In the genomic region with DNA sequence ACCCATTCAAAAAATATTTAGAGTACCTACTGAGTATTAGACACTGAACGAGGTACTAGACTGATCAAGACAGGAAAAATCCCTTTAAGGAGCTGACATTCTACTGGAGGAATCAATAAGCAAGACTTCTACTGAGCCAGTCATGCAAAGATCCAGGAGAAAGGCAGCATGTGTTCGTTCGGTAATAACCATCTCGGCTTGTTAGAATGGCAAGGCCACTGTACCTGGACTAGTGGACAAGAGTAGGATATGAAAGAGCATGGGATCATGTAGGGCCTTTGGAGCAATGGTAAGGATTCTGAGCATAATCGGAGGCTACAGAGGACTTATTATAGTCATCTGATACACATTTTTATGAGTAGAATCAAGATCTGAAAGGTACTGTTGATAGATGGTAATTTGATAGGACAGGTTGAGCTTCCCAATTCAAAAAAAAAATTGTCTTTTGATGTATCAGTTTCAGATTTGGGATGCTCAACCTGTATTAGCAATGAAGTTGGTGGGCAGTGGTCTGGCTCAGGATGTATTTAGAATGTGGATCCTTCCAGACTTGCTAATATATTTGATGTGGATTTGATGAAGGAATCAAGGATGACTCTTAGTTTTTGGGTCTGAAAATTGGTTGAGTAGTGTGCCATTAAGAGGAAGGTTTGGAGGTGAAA, we compare ENCODE assay signal across 8 cellular contexts. TPM values are rescaled to one million over a fixed set of nuclear protein-coding genes. Genes with fewer than 3 reads are reported as not detected.
A peak's percentile ranks its signal among the peaks of the same experiment; 100 is the strongest.
DNase-seq lines count a peak whose midpoint lies in the region; ATAC-seq, FAIRE-seq and TF ChIP-seq lines count a peak whose summit lies in the region.

No MANE protein-coding gene starts in this region.

- ATAC-seq in K562 (peak; percentile 8), HG03571 (IDR thresholded peaks at IDR 0.05; ENCODE audit: unreplicated experiment) (no peak)

- H3K27me3 ChIP-seq in MM.1S (replicated peaks; ENCODE audit: insufficient read depth, low read length) (no peaks in the 10 kb centered on the region), K562 (ENCODE audit: control insufficient read depth in 2 of 2, insufficient read depth in 2 of 2, low read length in 2 of 2) (no peaks in the 10 kb centered on the region), neutrophil (no peaks in the 10 kb centered on the region)
- no peaks in the 10 kb centered on the region for H3K27me3 ChIP-seq in effector memory CD4-positive, alpha-beta T cell (replicated peaks; ENCODE audit: control insufficient read depth, insufficient read depth, low read length, poor library complexity, severe bottlenecking)

- H4K20me1 ChIP-seq in MM.1S (ENCODE audit: insufficient read depth, low read length) (peaks cover 23% of the 10 kb centered on the region), K562 (replicated peaks; ENCODE audit: control insufficient read depth, insufficient read depth, low read length) (peaks cover 17% of the 10 kb centered on the region)

- H3K4me2 ChIP-seq in MM.1S (ENCODE audit: low read depth, low read length) (peak overlapping the region; percentile 95), K562 (ENCODE audit: insufficient read depth, low read length) (peak overlapping the region; percentile 98)

- no peaks in the 10 kb centered on the region for H3K9me2 ChIP-seq in MM.1S (replicated peaks; ENCODE audit: insufficient read depth, low read length)

- TF ChIP-seq POLR2A in K562 (conservative IDR thresholded peaks at IDR 0.05) = peak; percentile 47; the same call in 1 of the 2 replicates

- H3K9me1 ChIP-seq in K562 (ENCODE audit: control insufficient read depth, insufficient read depth, low read length) = no peaks in the 10 kb centered on the region

- TF ChIP-seq CTCF in MM.1S (IDR thresholded peaks at IDR 0.05; ENCODE audit: low read length) (no peak), K562 (IDR thresholded peaks at IDR 0.05 in 2 of 3, conservative IDR thresholded peaks at IDR 0.05 in 1 of 3; ENCODE audit: insufficient read depth in 2 of 3, low read depth in 1 of 3, low read length in 3 of 3) (no peak), neutrophil (IDR thresholded peaks at IDR 0.05) (no peak)

- peaks cover 87% of the 10 kb centered on the region for H3F3A ChIP-seq in MM.1S (ENCODE audit: insufficient read depth, low read length)

- CTCF ChIA-PET in K562 (lab: Yijun Ruan, JAX; ENCODE audit: low intra/inter-chr PET ratio) = no interaction called here

- H3K4me1 ChIP-seq in ES-I3 (ENCODE audit: insufficient read depth, low read length) (peaks cover 5% of the 10 kb centered on the region; the same call in 1 of the 2 replicates), MM.1S (ENCODE audit: low read length) (peaks cover 40% of the 10 kb centered on the region), K562 (replicated peaks in 1 of 2; ENCODE audit: control insufficient read depth in 2 of 2, insufficient read depth in 2 of 2, low read length in 2 of 2) (peaks cover 11 to 18% of the 10 kb centered on the region in 2 experiments; a peak in 4 of 5 replicates), neutrophil (ENCODE audit: control insufficient read depth in 1 of 2, insufficient read depth in 1 of 2, low read depth in 1 of 2, low read length in 1 of 2) (peaks cover 22 to 29% of the 10 kb centered on the region in 2 experiments)
- peaks cover 10% of the 10 kb centered on the region for H3K4me1 ChIP-seq in effector memory CD4-positive, alpha-beta T cell (ENCODE audit: control insufficient read depth, insufficient read depth, low read length, poor library complexity, severe bottlenecking)

- H3K36me3 ChIP-seq in ES-I3 (ENCODE audit: insufficient read depth, low read length) (peaks cover 9% of the 10 kb centered on the region; the same call in 1 of the 2 replicates), MM.1S (replicated peaks; ENCODE audit: insufficient read depth, low read length) (peaks cover 21% of the 10 kb centered on the region), K562 (ENCODE audit: control insufficient read depth, insufficient read depth, low read length) (peaks cover 60% of the 10 kb centered on the region), neutrophil (peaks cover 31% of the 10 kb centered on the region)
- peaks cover 22% of the 10 kb centered on the region for H3K36me3 ChIP-seq in effector memory CD4-positive, alpha-beta T cell (ENCODE audit: control insufficient read depth, insufficient read depth, low read length)

- no TSS peak for BruUV-seq in K562 (replicated peaks; lab: Mats Ljungman, UMichigan)

- WGBS in K562 (ENCODE audit: insufficient coverage, low coverage, missing lambda C conversion rate) = 9% methylated on average over 5 of the region's 5 CpGs

- in situ Hi-C loops in K562 (cut with MboI) = no loop called here

- POLR2A ChIA-PET in K562 (lab: Yijun Ruan, JAX) = interaction anchor here (0.8 to 22.4 kb wide), 3 partner anchors 11 to 100 kb away, joined by 4 to 485 read pairs (median 4); partner anchors contain the start of gene HNRNPU

- no peak for TF ChIP-seq RAD21 in K562 (CRISPR knock-in tag; conservative IDR thresholded peaks at IDR 0.05 in 1 of 2, IDR thresholded peaks at IDR 0.05 in 1 of 2)

- intact Hi-C loops in K562 (cut with micrococcal nuclease) = loop anchor here (1.0 to 10.0 kb wide), 2 partner anchors 36 to 207 kb away; no protein-coding TSS in a partner anchor

- H3K9me3 ChIP-seq in ES-I3 (ENCODE audit: control insufficient read depth, insufficient read depth, low read length) = no peaks in the 10 kb centered on the region
- H3K9me3 ChIP-seq in MM.1S (replicated peaks; ENCODE audit: insufficient read depth, low read length) = no peaks in the 10 kb centered on the region
- H3K9me3 ChIP-seq in K562 (replicated peaks; ENCODE audit: control insufficient read depth, insufficient read depth, low read depth, low read length) = no peaks in the 10 kb centered on the region
- no peaks in the 10 kb centered on the region for H3K9me3 ChIP-seq in neutrophil
- H3K9me3 ChIP-seq in effector memory CD4-positive, alpha-beta T cell (ENCODE audit: control insufficient read depth, low read length) = no peaks in the 10 kb centered on the region

- TF ChIP-seq EP300 in K562 (IDR thresholded peaks at IDR 0.05; ENCODE audit: low read length) = no peak

- no peak for DNase-seq in MM.1S
- DNase-seq in K562 (ENCODE audit: extremely low read depth in 1 of 4, low spot score in 3 of 4) = peak in 3 of 4 experiments; percentile 27 to 68 (median 47)
- no peak for DNase-seq in effector memory CD4-positive, alpha-beta T cell
- DNase-seq in foreskin melanocyte = no peak
- DNase-seq in germinal center (ENCODE audit: low spot score) = no peak

- FAIRE-seq in K562 (lab: Jason Lieb, UNC) = peak; percentile 40

- H3K4me3 ChIP-seq in MM.1S (ENCODE audit: low read length) (peak overlapping the region; percentile 93), K562 (peak overlapping the region; percentile 74), neutrophil (ENCODE audit: low read depth in 1 of 2, low read length in 1 of 2) (no peak overlapping the region)
- no peak overlapping the region for H3K4me3 ChIP-seq in effector memory CD4-positive, alpha-beta T cell (ENCODE audit: insufficient read depth, low read depth, low read length, poor library complexity, severe bottlenecking)

- H2AFZ ChIP-seq in MM.1S (ENCODE audit: low read length) (no peak overlapping the region), K562 (ENCODE audit: low read depth, low read length) (no peak overlapping the region)

- H3K9ac ChIP-seq in ES-I3 (ENCODE audit: low read depth, low read length) (0 out of 2 replicates have a peak overlapping the region, but pooled peaks have one; percentile 85), MM.1S (ENCODE audit: low read length) (peak overlapping the region; percentile 94; the same call in 1 of the 2 replicates), K562 (ENCODE audit: insufficient read depth in 1 of 2, low read depth in 2 of 2, low read length in 2 of 2) (peak overlapping the region; percentile 78 to 97; a peak in 3 of 4 replicates)

- peak overlapping the region; percentile 96; the same call in 1 of the 2 replicates for H3K27ac ChIP-seq in MM.1S (ENCODE audit: low read length)
- peak overlapping the region; percentile 98 for H3K27ac ChIP-seq in K562 (ENCODE audit: extremely low read depth, low read depth, low read length)
- H3K27ac ChIP-seq in neutrophil = peak overlapping the region; percentile 15
- no peak overlapping the region for H3K27ac ChIP-seq in effector memory CD4-positive, alpha-beta T cell (ENCODE audit: insufficient read depth, low read length, poor library complexity, severe bottlenecking)

- peaks cover 72% of the 10 kb centered on the region for H3K79me2 ChIP-seq in MM.1S (ENCODE audit: low read length)
- peaks cover 71% of the 10 kb centered on the region for H3K79me2 ChIP-seq in K562 (ENCODE audit: control insufficient read depth, insufficient read depth, low read length)

RNA-seq across cellular contexts. Expression of gene COX20, which starts 2.3 kb away (rescaled TPM):
- 12.0 and 57.2 TPM in 2 replicates for total RNA-seq in K562 (2011; cell fraction: chromatin; rRNA removed; ENCODE audit: low replicate concordance)
- total RNA-seq in K562 (2011; cell fraction: nucleolus; rRNA removed) = 9.8 and 15.1 TPM in 2 replicates
- 27.4 and 66.6 TPM in 2 replicates for total RNA-seq in K562 (2011; cell fraction: nucleoplasm; rRNA removed)
- total RNA-seq in K562 (2014; rRNA removed) = 41.5 and 47.2 TPM in 2 replicates
- 72.8 and 92.9 TPM in 2 replicates for total RNA-seq in K562 (2014; rRNA removed; fragmentation: Illumina TruSeq; extraction: Trizol)
- 77.9 and 84.3 TPM in 2 replicates for total RNA-seq in K562 (2015; rRNA removed; fragmentation: Illumina TruSeq; extraction: Trizol)
- 51.6 and 60.0 TPM in 2 replicates for total RNA-seq in K562 (2021)
- polyA plus RNA-seq in K562 (2011; rRNA removed) = 30.6 and 55.6 TPM in 2 replicates
- polyA plus RNA-seq in K562 (2011; cell fraction: cytosol; rRNA removed) = 10.0 and 20.6 TPM in 2 replicates
- polyA plus RNA-seq in K562 (2011; cell fraction: nucleus; rRNA removed) = 19.3 and 20.9 TPM in 2 replicates
- polyA plus RNA-seq in K562 (2012) = 47.6 and 108 TPM in 2 replicates
- polyA plus RNA-seq in K562 (2014; fragmentation: Illumina TruSeq; extraction: Trizol) = 99.5 and 106 TPM in 2 replicates
- polyA plus RNA-seq in K562 (2014; fragmentation: Nextera tagmentation; extraction: Ambion mirVana) = 100 to 1,000 TPM; 145 to 171 TPM
- polyA plus RNA-seq in K562 (2014; rRNA removed) = 122 and 192 TPM in 2 replicates
- 27.2 and 34.7 TPM in 2 replicates for polyA minus RNA-seq in K562 (2011; rRNA and poly(A)+ RNA removed)
- polyA minus RNA-seq in K562 (2011; cell fraction: cytosol; rRNA and poly(A)+ RNA removed) = 6.5 and 6.7 TPM in 2 replicates
- 30.8 and 45.2 TPM in 2 replicates for polyA minus RNA-seq in K562 (2011; cell fraction: nucleus; rRNA and poly(A)+ RNA removed)

RNA-seq across cellular contexts. Expression of gene HNRNPU, which starts 26.6 kb away (rescaled TPM):
- 223 and 1,039 TPM in 2 replicates for total RNA-seq in K562 (2011; cell fraction: chromatin; rRNA removed; ENCODE audit: low replicate concordance)
- total RNA-seq in K562 (2011; cell fraction: nucleolus; rRNA removed) = 91.7 and 116 TPM in 2 replicates
- total RNA-seq in K562 (2011; cell fraction: nucleoplasm; rRNA removed) = 330 and 565 TPM in 2 replicates
- 668 and 711 TPM in 2 replicates for total RNA-seq in K562 (2014; rRNA removed)
- 445 and 505 TPM in 2 replicates for total RNA-seq in K562 (2014; rRNA removed; fragmentation: Illumina TruSeq; extraction: Trizol)
- total RNA-seq in K562 (2015; rRNA removed; fragmentation: Illumina TruSeq; extraction: Trizol) = 643 and 670 TPM in 2 replicates
- 482 and 577 TPM in 2 replicates for total RNA-seq in K562 (2021)
- polyA plus RNA-seq in K562 (2011; rRNA removed) = 268 and 377 TPM in 2 replicates
- 76.3 and 102 TPM in 2 replicates for polyA plus RNA-seq in K562 (2011; cell fraction: cytosol; rRNA removed)
- 225 and 265 TPM in 2 replicates for polyA plus RNA-seq in K562 (2011; cell fraction: nucleus; rRNA removed)
- polyA plus RNA-seq in K562 (2012) = 288 and 679 TPM in 2 replicates
- polyA plus RNA-seq in K562 (2014; fragmentation: Illumina TruSeq; extraction: Trizol) = 629 and 777 TPM in 2 replicates
- 100 to 1,000 TPM; 159 to 174 TPM for polyA plus RNA-seq in K562 (2014; fragmentation: Nextera tagmentation; extraction: Ambion mirVana)
- 519 and 621 TPM in 2 replicates for polyA plus RNA-seq in K562 (2014; rRNA removed)
- polyA minus RNA-seq in K562 (2011; rRNA and poly(A)+ RNA removed) = 545 and 750 TPM in 2 replicates
- polyA minus RNA-seq in K562 (2011; cell fraction: cytosol; rRNA and poly(A)+ RNA removed) = 202 and 313 TPM in 2 replicates
- polyA minus RNA-seq in K562 (2011; cell fraction: nucleus; rRNA and poly(A)+ RNA removed) = 148 and 261 TPM in 2 replicates

Comparison
In these comparisons a context has a peak if more than half of its experiments do, and no peak if none do; other contexts are left out.
1. DNase-seq: peak in K562 (3 of 4); none in MM.1S (single experiment), effector memory CD4-positive, alpha-beta T cell (0 of 3), foreskin melanocyte (single experiment) and germinal center (single experiment).
2. H3K4me3 ChIP-seq: peak in MM.1S (single experiment) and K562 (single experiment); none in neutrophil (0 of 2) and effector memory CD4-positive, alpha-beta T cell (single experiment).
3. Peak in every context shown above with its lines, with median percentiles within 50 percentile points of each other: H3K9ac ChIP-seq.